In the genomic region with DNA sequence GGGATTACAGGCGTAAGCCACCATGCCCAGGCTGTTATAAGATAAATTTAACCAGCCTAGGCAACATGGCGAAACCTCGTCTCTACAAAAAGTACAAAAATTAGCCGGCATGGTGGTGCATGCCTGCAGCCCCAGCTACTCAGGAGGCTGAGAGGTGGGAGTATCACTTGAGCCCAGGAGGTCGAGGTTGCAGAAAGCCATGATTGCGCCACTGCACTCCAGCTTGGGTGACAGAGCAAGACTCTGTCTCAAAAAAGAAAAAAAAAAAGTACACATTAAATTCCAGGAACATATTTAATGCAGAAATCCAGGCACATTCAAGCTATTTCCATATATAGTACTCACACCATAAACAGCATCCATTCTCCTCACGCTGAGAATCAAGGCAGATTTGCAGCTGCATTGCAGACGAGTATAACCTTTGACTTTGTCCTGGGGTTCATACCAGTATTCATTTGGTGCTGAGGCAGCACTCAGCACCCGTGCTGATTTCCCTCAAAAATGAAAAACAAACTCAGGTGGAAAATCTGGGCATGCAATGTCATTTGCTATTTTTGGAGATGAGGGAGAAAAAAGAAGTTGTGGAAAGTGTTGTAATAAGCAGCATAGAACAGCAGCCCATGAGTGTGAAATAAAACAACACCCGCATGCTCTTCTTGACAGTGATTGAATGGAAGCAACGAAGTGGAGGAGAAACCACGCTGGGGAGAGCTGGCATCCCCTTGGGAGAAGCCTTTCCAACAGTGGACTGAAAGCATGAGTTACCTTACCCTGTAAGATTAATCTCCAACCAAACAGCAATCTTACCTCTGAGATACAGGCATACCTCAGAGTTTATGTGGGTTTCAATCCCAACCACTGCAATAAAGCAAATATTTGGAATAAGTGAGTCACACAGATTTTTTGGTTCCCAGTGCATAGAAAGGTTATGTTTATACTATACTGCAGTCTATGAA, we compare ENCODE assay signal across 10 cellular contexts. TPM values are rescaled to one million over a fixed set of nuclear protein-coding genes. Genes with fewer than 3 reads are reported as not detected.
DNase-seq lines count a peak whose midpoint lies in the region; ATAC-seq and TF ChIP-seq lines count a peak whose summit lies in the region.
"Had no signal": no experiment of that assay in that cellular context is flagged by ENCODE, and none has a peak within 500 bp of the region (broad histone marks: within the 10 kb centered on the region; RNA-seq: fewer than 3 reads in every experiment).

No MANE protein-coding gene starts in this region.

- no peak overlapping the region for H3K27ac ChIP-seq in testis

- H3K9me3 ChIP-seq in testis: no peaks in the 10 kb centered on the region

- no peak overlapping the region for H3K4me3 ChIP-seq in choroid plexus epithelial cell (ENCODE audit: low read depth, low read length)
- no peak overlapping the region for H3K4me3 ChIP-seq in testis

- DNase-seq in Caki2 (ENCODE audit: low read depth): peak; percentile 98
- DNase-seq in M059J (ENCODE audit: low read depth): peak; percentile 89
- DNase-seq in choroid plexus epithelial cell (ENCODE audit: low read depth): peak; percentile 91
- DNase-seq in renal cortical epithelial cell (ENCODE audit: low read depth): peak; percentile 94
- DNase-seq in testis: no peak
- no peak for DNase-seq in NCI-H1930 (lab: John Stamatoyannopoulos, UW)
- DNase-seq: NCI-H510A treated with DMSO at 0.1 percent for 48 hours; stimulated activated CD4-positive, alpha-beta T cell treated with anti-CD3 and anti-CD28 coated beads, Interleukin-12 subunit alpha, Interleukin-12 subunit beta, amount 100 ng/mL, for 4 hours had no signal

- H3K4me1 ChIP-seq in testis: no peaks in the 10 kb centered on the region

- WGBS in testis, 2 donors: 70 to 83% methylated on average over 12 of the region's 12 CpGs

- no peaks in the 10 kb centered on the region for H3K27me3 ChIP-seq in testis

- no peak for TF ChIP-seq POLR2A in testis (IDR thresholded peaks at IDR 0.05)

- no peaks in the 10 kb centered on the region for H3K36me3 ChIP-seq in testis (ENCODE audit: low read depth, missing control alignments)

- ATAC-seq in HG03442 (IDR thresholded peaks at IDR 0.05; ENCODE audit: unreplicated experiment) (no peak), HG03045 (IDR thresholded peaks at IDR 0.05; ENCODE audit: unreplicated experiment) (no peak)

- TF ChIP-seq CTCF in choroid plexus epithelial cell (conservative IDR thresholded peaks at IDR 0.05; ENCODE audit: low read depth, low read length) (no peak), testis (IDR thresholded peaks at IDR 0.05) (no peak)

- intact Hi-C loops in testis (cut with DNase I; ENCODE audit: low total_unique reads): no loop called here

- in situ Hi-C loops in Caki2 (cut with HindIII; ENCODE audit: low pct_unique_long_range_greater_than_20kb, low sequenced_read_pairs): no loop called here

RNA-seq across cellular contexts. Expression of gene ANXA4, which starts 46.8 kb away (rescaled TPM):
- 309 and 330 TPM in 2 replicates for total RNA-seq in Caki2 (2014; rRNA removed; shearing (Covaris generic); ENCODE audit: low replicate concordance)
- 9.1 and 16.9 TPM in 2 replicates for total RNA-seq in M059J (2014; rRNA removed; shearing (Covaris generic))
- total RNA-seq in renal cortical epithelial cell (78.7 and 424 TPM in 2 replicates), testis (10 to 100 TPM; 27.1 to 30.2 TPM)
- 71.2 TPM for polyA plus RNA-seq in testis (ENCODE audit: insufficient read depth, low read depth, low replicate concordance)

RNA-seq across cellular contexts. Expression of gene AAK1, which starts 51.6 kb away (rescaled TPM):
- total RNA-seq in Caki2 (2014; rRNA removed; shearing (Covaris generic); ENCODE audit: low replicate concordance): 15.9 and 19.1 TPM in 2 replicates
- total RNA-seq in M059J (2014; rRNA removed; shearing (Covaris generic)): 32.6 and 52.0 TPM in 2 replicates
- 12.9 and 70.6 TPM in 2 replicates for total RNA-seq in renal cortical epithelial cell
- 10 to 100 TPM; 47.9 to 62.1 TPM for total RNA-seq in testis
- 20.3 TPM for polyA plus RNA-seq in testis (ENCODE audit: insufficient read depth, low read depth, low replicate concordance)

Comparison
In these comparisons a context has a peak if more than half of its experiments do, and no peak if none do; other contexts are left out.
1. DNase-seq: peak in Caki2 (single experiment), M059J (single experiment), choroid plexus epithelial cell (single experiment) and renal cortical epithelial cell (single experiment); none in testis (single experiment) and NCI-H1930 (0 of 2).